ENCODE assay signal across 1 cellular context in the genomic region with DNA sequence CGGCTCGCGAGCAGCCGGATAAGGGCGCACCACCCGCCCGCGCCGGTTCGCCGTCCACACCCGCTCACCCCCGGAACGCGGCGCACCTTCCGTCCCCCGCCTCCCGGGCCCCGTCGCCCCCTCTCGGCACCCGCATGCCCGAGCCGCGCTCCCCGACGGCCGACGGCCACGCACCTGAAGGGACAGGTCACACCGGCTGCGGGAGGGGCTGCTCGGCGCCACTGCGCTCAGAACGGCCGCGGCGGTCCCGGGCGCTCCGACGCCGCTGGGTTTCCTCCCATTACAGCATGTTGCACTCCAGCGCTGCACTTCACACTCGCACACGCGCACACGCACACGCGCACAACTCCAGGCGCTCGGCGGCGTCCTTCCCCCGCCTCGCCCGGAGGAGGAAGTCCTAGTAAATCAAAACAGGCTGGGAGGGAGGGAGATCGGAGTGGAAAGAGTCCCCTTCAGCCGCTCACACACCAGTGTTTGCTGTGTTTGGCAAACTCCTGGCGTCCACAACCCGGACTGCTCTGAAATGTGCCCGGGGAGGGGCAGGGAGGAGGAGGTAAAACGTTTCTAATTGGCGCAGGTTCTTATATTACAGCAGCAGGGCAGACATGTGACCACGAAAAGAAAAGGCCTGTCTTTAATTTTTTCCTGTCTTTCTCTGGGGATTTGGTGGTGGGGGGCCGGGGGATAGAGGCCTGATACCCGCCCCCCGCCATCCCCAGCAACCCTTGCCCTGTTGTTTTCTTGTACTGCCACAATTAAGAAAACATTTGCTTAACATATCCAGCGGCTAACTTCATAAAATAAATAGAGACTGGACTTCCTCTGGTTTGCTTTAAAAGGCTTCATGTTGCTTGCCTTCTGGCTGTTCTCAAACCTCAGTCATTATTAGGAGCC.
TF ChIP-seq lines count a peak whose summit lies in the region.

No MANE protein-coding gene starts in this region.

TF ChIP-seq in WTC11, 78 proteins besides CTCF, POLR2A, EP300 and RAD21 (continued from another document and continues in another):
- TF ChIP-seq FOXP1 (CRISPR knock-in tag; IDR thresholded peaks at IDR 0.05; ENCODE audit: borderline replicate concordance) (peak; percentile 38; the same call in 1 of the 2 replicates), GABPB1 (CRISPR knock-in tag; IDR thresholded peaks at IDR 0.05) (peak; percentile 71), NFYB (CRISPR knock-in tag; conservative IDR thresholded peaks at IDR 0.05; ENCODE audit: low read depth) (0 out of 2 replicates have a peak, but pooled peaks have one; percentile 4), IRF2 (CRISPR knock-in tag; IDR thresholded peaks at IDR 0.05; ENCODE audit: borderline replicate concordance, low read depth) (peak; percentile 40; the same call in 1 of the 2 replicates), SMAD4 (CRISPR knock-in tag; IDR thresholded peaks at IDR 0.05) (no peak), SOX15 (CRISPR knock-in tag; IDR thresholded peaks at IDR 0.05) (no peak), RORB (CRISPR knock-in tag; IDR thresholded peaks at IDR 0.05) (no peak), ZNF317 (CRISPR knock-in tag; IDR thresholded peaks at IDR 0.05; ENCODE audit: borderline replicate concordance, low read depth) (no peak; the same call in 1 of the 2 replicates), JAZF1 (CRISPR knock-in tag; IDR thresholded peaks at IDR 0.05) (no peak), SP1 (CRISPR knock-in tag; conservative IDR thresholded peaks at IDR 0.05) (no peak), PRRX2 (CRISPR knock-in tag; IDR thresholded peaks at IDR 0.05) (no peak), TEAD1 (CRISPR knock-in tag; IDR thresholded peaks at IDR 0.05) (peak; percentile 68; the same call in 1 of the 2 replicates), FOXK1 (CRISPR knock-in tag; IDR thresholded peaks at IDR 0.05) (peak; percentile 80), CREB1 (CRISPR knock-in tag; IDR thresholded peaks at IDR 0.05) (no peak), MYBL2 (CRISPR knock-in tag; IDR thresholded peaks at IDR 0.05) (no peak), KAT7 (CRISPR knock-in tag; IDR thresholded peaks at IDR 0.05; ENCODE audit: borderline replicate concordance) (no peak)
- TF ChIP-seq, protein P1, sequence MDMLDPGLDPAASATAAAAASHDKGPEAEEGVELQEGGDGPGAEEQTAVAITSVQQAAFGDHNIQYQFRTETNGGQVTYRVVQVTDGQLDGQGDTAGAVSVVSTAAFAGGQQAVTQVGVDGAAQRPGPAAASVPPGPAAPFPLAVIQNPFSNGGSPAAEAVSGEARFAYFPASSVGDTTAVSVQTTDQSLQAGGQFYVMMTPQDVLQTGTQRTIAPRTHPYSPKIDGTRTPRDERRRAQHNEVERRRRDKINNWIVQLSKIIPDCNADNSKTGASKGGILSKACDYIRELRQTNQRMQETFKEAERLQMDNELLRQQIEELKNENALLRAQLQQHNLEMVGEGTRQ (CRISPR knock-in tag; IDR thresholded peaks at IDR 0.05), result peak; percentile 61; the same call in 1 of the 2 replicates
- TF ChIP-seq, protein P2, sequence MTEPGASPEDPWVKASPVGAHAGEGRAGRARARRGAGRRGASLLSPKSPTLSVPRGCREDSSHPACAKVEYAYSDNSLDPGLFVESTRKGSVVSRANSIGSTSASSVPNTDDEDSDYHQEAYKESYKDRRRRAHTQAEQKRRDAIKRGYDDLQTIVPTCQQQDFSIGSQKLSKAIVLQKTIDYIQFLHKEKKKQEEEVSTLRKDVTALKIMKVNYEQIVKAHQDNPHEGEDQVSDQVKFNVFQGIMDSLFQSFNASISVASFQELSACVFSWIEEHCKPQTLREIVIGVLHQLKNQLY (CRISPR knock-in tag; IDR thresholded peaks at IDR 0.05), result 0 out of 2 replicates have a peak, but pooled peaks have one; percentile 53
- TF ChIP-seq, protein P3, sequence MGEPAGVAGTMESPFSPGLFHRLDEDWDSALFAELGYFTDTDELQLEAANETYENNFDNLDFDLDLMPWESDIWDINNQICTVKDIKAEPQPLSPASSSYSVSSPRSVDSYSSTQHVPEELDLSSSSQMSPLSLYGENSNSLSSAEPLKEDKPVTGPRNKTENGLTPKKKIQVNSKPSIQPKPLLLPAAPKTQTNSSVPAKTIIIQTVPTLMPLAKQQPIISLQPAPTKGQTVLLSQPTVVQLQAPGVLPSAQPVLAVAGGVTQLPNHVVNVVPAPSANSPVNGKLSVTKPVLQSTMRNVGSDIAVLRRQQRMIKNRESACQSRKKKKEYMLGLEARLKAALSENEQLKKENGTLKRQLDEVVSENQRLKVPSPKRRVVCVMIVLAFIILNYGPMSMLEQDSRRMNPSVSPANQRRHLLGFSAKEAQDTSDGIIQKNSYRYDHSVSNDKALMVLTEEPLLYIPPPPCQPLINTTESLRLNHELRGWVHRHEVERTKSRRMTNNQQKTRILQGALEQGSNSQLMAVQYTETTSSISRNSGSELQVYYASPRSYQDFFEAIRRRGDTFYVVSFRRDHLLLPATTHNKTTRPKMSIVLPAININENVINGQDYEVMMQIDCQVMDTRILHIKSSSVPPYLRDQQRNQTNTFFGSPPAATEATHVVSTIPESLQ (CRISPR knock-in tag; IDR thresholded peaks at IDR 0.05), result no peak
- TF ChIP-seq, protein P4, sequence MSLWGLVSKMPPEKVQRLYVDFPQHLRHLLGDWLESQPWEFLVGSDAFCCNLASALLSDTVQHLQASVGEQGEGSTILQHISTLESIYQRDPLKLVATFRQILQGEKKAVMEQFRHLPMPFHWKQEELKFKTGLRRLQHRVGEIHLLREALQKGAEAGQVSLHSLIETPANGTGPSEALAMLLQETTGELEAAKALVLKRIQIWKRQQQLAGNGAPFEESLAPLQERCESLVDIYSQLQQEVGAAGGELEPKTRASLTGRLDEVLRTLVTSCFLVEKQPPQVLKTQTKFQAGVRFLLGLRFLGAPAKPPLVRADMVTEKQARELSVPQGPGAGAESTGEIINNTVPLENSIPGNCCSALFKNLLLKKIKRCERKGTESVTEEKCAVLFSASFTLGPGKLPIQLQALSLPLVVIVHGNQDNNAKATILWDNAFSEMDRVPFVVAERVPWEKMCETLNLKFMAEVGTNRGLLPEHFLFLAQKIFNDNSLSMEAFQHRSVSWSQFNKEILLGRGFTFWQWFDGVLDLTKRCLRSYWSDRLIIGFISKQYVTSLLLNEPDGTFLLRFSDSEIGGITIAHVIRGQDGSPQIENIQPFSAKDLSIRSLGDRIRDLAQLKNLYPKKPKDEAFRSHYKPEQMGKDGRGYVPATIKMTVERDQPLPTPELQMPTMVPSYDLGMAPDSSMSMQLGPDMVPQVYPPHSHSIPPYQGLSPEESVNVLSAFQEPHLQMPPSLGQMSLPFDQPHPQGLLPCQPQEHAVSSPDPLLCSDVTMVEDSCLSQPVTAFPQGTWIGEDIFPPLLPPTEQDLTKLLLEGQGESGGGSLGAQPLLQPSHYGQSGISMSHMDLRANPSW (CRISPR knock-in tag; conservative IDR thresholded peaks at IDR 0.05; ENCODE audit: low read depth), result no peak
- TF ChIP-seq, protein P5, sequence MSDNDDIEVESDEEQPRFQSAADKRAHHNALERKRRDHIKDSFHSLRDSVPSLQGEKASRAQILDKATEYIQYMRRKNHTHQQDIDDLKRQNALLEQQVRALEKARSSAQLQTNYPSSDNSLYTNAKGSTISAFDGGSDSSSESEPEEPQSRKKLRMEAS (CRISPR knock-in tag; IDR thresholded peaks at IDR 0.05), result peak; percentile 75
- TF ChIP-seq, protein P6, sequence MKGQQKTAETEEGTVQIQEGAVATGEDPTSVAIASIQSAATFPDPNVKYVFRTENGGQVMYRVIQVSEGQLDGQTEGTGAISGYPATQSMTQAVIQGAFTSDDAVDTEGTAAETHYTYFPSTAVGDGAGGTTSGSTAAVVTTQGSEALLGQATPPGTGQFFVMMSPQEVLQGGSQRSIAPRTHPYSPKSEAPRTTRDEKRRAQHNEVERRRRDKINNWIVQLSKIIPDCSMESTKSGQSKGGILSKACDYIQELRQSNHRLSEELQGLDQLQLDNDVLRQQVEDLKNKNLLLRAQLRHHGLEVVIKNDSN (CRISPR knock-in tag; IDR thresholded peaks at IDR 0.05), result peak; percentile 56; the same call in 1 of the 2 replicates
- TF ChIP-seq, protein P7, sequence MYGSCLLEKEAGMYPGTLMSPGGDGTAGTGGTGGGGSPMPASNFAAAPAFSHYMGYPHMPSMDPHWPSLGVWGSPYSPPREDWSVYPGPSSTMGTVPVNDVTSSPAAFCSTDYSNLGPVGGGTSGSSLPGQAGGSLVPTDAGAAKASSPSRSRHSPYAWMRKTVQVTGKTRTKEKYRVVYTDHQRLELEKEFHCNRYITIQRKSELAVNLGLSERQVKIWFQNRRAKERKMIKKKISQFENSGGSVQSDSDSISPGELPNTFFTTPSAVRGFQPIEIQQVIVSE (CRISPR knock-in tag; IDR thresholded peaks at IDR 0.05; ENCODE audit: borderline replicate concordance), result no peak
- TF ChIP-seq, protein P8, sequence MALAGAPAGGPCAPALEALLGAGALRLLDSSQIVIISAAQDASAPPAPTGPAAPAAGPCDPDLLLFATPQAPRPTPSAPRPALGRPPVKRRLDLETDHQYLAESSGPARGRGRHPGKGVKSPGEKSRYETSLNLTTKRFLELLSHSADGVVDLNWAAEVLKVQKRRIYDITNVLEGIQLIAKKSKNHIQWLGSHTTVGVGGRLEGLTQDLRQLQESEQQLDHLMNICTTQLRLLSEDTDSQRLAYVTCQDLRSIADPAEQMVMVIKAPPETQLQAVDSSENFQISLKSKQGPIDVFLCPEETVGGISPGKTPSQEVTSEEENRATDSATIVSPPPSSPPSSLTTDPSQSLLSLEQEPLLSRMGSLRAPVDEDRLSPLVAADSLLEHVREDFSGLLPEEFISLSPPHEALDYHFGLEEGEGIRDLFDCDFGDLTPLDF (CRISPR knock-in tag; IDR thresholded peaks at IDR 0.05), result no peak
- TF ChIP-seq, protein P9, sequence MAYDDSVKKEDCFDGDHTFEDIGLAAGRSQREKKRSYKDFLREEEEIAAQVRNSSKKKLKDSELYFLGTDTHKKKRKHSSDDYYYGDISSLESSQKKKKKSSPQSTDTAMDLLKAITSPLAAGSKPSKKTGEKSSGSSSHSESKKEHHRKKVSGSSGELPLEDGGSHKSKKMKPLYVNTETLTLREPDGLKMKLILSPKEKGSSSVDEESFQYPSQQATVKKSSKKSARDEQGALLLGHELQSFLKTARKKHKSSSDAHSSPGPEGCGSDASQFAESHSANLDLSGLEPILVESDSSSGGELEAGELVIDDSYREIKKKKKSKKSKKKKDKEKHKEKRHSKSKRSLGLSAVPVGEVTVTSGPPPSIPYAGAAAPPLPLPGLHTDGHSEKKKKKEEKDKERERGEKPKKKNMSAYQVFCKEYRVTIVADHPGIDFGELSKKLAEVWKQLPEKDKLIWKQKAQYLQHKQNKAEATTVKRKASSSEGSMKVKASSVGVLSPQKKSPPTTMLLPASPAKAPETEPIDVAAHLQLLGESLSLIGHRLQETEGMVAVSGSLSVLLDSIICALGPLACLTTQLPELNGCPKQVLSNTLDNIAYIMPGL (CRISPR knock-in tag; IDR thresholded peaks at IDR 0.05), result peak; percentile 53; the same call in 1 of the 2 replicates
- TF ChIP-seq, protein P10, sequence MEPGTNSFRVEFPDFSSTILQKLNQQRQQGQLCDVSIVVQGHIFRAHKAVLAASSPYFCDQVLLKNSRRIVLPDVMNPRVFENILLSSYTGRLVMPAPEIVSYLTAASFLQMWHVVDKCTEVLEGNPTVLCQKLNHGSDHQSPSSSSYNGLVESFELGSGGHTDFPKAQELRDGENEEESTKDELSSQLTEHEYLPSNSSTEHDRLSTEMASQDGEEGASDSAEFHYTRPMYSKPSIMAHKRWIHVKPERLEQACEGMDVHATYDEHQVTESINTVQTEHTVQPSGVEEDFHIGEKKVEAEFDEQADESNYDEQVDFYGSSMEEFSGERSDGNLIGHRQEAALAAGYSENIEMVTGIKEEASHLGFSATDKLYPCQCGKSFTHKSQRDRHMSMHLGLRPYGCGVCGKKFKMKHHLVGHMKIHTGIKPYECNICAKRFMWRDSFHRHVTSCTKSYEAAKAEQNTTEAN (CRISPR knock-in tag; IDR thresholded peaks at IDR 0.05), result peak; percentile 97
- TF ChIP-seq, protein P11, sequence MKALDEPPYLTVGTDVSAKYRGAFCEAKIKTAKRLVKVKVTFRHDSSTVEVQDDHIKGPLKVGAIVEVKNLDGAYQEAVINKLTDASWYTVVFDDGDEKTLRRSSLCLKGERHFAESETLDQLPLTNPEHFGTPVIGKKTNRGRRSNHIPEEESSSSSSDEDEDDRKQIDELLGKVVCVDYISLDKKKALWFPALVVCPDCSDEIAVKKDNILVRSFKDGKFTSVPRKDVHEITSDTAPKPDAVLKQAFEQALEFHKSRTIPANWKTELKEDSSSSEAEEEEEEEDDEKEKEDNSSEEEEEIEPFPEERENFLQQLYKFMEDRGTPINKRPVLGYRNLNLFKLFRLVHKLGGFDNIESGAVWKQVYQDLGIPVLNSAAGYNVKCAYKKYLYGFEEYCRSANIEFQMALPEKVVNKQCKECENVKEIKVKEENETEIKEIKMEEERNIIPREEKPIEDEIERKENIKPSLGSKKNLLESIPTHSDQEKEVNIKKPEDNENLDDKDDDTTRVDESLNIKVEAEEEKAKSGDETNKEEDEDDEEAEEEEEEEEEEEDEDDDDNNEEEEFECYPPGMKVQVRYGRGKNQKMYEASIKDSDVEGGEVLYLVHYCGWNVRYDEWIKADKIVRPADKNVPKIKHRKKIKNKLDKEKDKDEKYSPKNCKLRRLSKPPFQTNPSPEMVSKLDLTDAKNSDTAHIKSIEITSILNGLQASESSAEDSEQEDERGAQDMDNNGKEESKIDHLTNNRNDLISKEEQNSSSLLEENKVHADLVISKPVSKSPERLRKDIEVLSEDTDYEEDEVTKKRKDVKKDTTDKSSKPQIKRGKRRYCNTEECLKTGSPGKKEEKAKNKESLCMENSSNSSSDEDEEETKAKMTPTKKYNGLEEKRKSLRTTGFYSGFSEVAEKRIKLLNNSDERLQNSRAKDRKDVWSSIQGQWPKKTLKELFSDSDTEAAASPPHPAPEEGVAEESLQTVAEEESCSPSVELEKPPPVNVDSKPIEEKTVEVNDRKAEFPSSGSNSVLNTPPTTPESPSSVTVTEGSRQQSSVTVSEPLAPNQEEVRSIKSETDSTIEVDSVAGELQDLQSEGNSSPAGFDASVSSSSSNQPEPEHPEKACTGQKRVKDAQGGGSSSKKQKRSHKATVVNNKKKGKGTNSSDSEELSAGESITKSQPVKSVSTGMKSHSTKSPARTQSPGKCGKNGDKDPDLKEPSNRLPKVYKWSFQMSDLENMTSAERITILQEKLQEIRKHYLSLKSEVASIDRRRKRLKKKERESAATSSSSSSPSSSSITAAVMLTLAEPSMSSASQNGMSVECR (CRISPR knock-in tag; IDR thresholded peaks at IDR 0.05; ENCODE audit: borderline replicate concordance), result no peak
- TF ChIP-seq, protein P12, sequence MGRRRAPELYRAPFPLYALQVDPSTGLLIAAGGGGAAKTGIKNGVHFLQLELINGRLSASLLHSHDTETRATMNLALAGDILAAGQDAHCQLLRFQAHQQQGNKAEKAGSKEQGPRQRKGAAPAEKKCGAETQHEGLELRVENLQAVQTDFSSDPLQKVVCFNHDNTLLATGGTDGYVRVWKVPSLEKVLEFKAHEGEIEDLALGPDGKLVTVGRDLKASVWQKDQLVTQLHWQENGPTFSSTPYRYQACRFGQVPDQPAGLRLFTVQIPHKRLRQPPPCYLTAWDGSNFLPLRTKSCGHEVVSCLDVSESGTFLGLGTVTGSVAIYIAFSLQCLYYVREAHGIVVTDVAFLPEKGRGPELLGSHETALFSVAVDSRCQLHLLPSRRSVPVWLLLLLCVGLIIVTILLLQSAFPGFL (CRISPR knock-in tag; IDR thresholded peaks at IDR 0.05; ENCODE audit: borderline replicate concordance), result no peak
